In genomic region chr14:19061689-19062450, GRCh38 we compare ENCODE assay signal across 7 cellular contexts.
DNase-seq lines count a peak whose midpoint lies in the region; ATAC-seq lines count a peak whose summit lies in the region.
"Not testable (repeated sequence)": the region's sequence is repeated elsewhere in the genome, so short reads cannot be mapped to it uniquely, and the experiment has no call there.

No MANE protein-coding gene starts in this region.

- CTCF ChIA-PET in naive thymus-derived CD4-positive, alpha-beta T cell (lab: Charles Lee): not testable (repeated sequence)

- H3K27me3 Mint-ChIP-seq in central memory CD8-positive, alpha-beta T cell; naive thymus-derived CD4-positive, alpha-beta T cell; stimulated activated naive CD8-positive, alpha-beta T cell treated with anti-CD3 and anti-CD28 coated beads, Interleukin-15, amount 100 ng/mL, for 72 hours: not testable (repeated sequence)

- H3K36me3 ChIP-seq in naive thymus-derived CD4-positive, alpha-beta T cell (ENCODE audit: control insufficient read depth in 2 of 3, insufficient read depth in 3 of 3, low read length in 3 of 3): not testable (repeated sequence)

- not testable (repeated sequence) for DNase-seq in central memory CD8-positive, alpha-beta T cell (ENCODE audit: low spot score in 2 of 2); right cardiac atrium; naive thymus-derived CD4-positive, alpha-beta T cell; stimulated activated naive CD8-positive, alpha-beta T cell treated with anti-CD3 and anti-CD28 coated beads, Interleukin-15, amount 100 ng/mL, for 72 hours

- not testable (repeated sequence) for H3K27me3 ChIP-seq in right cardiac atrium (ENCODE audit: control insufficient read depth, insufficient read depth); naive thymus-derived CD4-positive, alpha-beta T cell (ENCODE audit: control insufficient read depth in 2 of 2, insufficient read depth in 2 of 2, low read length in 2 of 2)

- no CpG with 5 or more reads among the region's 34 CpGs for WGBS in right cardiac atrium

- H3K4me3 Mint-ChIP-seq in central memory CD8-positive, alpha-beta T cell; naive thymus-derived CD4-positive, alpha-beta T cell; stimulated activated naive CD8-positive, alpha-beta T cell treated with anti-CD3 and anti-CD28 coated beads, Interleukin-15, amount 100 ng/mL, for 72 hours: not testable (repeated sequence)

- not testable (repeated sequence) for H3K36me3 Mint-ChIP-seq in central memory CD8-positive, alpha-beta T cell (ENCODE audit: insufficient read depth); naive thymus-derived CD4-positive, alpha-beta T cell

- peak; percentile 67 for ATAC-seq in GM19035 (IDR thresholded peaks at IDR 0.05; ENCODE audit: unreplicated experiment)
- ATAC-seq in HG03378 (IDR thresholded peaks at IDR 0.05; ENCODE audit: unreplicated experiment): peak; percentile 75
- peak; percentile 98 for ATAC-seq in SK-N-SH treated with all-trans-retinoic acid at 6 μM for 48 hours
- peak; percentile 27 for ATAC-seq in central memory CD8-positive, alpha-beta T cell (replicated peaks; ENCODE audit: extremely low read depth, poor library complexity, severe bottlenecking)
- peak; percentile 84 to 86 for ATAC-seq in right cardiac atrium
- peak; percentile 20 for ATAC-seq in naive thymus-derived CD4-positive, alpha-beta T cell
- ATAC-seq in stimulated activated naive CD8-positive, alpha-beta T cell treated with anti-CD3 and anti-CD28 coated beads, Interleukin-15, amount 100 ng/mL, for 72 hours: peak; percentile 63

- intact Hi-C loops in right cardiac atrium (cut with DNase I); naive thymus-derived CD4-positive, alpha-beta T cell (cut with micrococcal nuclease): not testable (repeated sequence)

- not testable (repeated sequence) for H3K4me1 Mint-ChIP-seq in central memory CD8-positive, alpha-beta T cell; naive thymus-derived CD4-positive, alpha-beta T cell; stimulated activated naive CD8-positive, alpha-beta T cell treated with anti-CD3 and anti-CD28 coated beads, Interleukin-15, amount 100 ng/mL, for 72 hours

- not testable (repeated sequence) for H3K9me3 ChIP-seq in right cardiac atrium (ENCODE audit: control insufficient read depth, low read length); naive thymus-derived CD4-positive, alpha-beta T cell (ENCODE audit: control insufficient read depth in 2 of 3, low read length in 3 of 3)

- not testable (repeated sequence) for H3K4me1 ChIP-seq in right cardiac atrium (ENCODE audit: control insufficient read depth, insufficient read depth, low read length); naive thymus-derived CD4-positive, alpha-beta T cell (ENCODE audit: control insufficient read depth in 2 of 2, insufficient read depth in 2 of 2, low read length in 2 of 2)

- H3K9me3 Mint-ChIP-seq in central memory CD8-positive, alpha-beta T cell; naive thymus-derived CD4-positive, alpha-beta T cell; stimulated activated naive CD8-positive, alpha-beta T cell treated with anti-CD3 and anti-CD28 coated beads, Interleukin-15, amount 100 ng/mL, for 72 hours: not testable (repeated sequence)

- POLR2A ChIA-PET in naive thymus-derived CD4-positive, alpha-beta T cell (lab: Charles Lee): not testable (repeated sequence)

- not testable (repeated sequence) for H3K4me3 ChIP-seq in right cardiac atrium (ENCODE audit: low read length); naive thymus-derived CD4-positive, alpha-beta T cell (ENCODE audit: low read length)

- H3K27ac Mint-ChIP-seq in central memory CD8-positive, alpha-beta T cell (ENCODE audit: low read depth); naive thymus-derived CD4-positive, alpha-beta T cell; stimulated activated naive CD8-positive, alpha-beta T cell treated with anti-CD3 and anti-CD28 coated beads, Interleukin-15, amount 100 ng/mL, for 72 hours: not testable (repeated sequence)

- H3K27ac ChIP-seq in right cardiac atrium (ENCODE audit: low read length); naive thymus-derived CD4-positive, alpha-beta T cell (ENCODE audit: low read depth, low read length): not testable (repeated sequence)

Comparison
In these comparisons a context has a peak if more than half of its experiments do, and no peak if none do; other contexts are left out.
1. ATAC-seq: peak in every context shown above with its lines; median percentile 98 in SK-N-SH treated with all-trans-retinoic acid at 6 μM for 48 hours; 85 in right cardiac atrium; 75 in HG03378; 67 in GM19035; 63 in stimulated activated naive CD8-positive, alpha-beta T cell treated with anti-CD3 and anti-CD28 coated beads, Interleukin-15, amount 100 ng/mL, for 72 hours; 27 in central memory CD8-positive, alpha-beta T cell; 20 in naive thymus-derived CD4-positive, alpha-beta T cell.